In genomic region chr1:57361516-57361915, GRCh38 we compare ENCODE assay signal across 28 cellular contexts.
"Had no signal": no experiment of that assay in that cellular context is flagged by ENCODE, and none has a peak within 500 bp of the region (broad histone marks: within the 10 kb centered on the region; RNA-seq: fewer than 3 reads in every experiment).

No MANE protein-coding gene starts in this region.

- H3K27me3 Mint-ChIP-seq: dendritic cell treated with granulocyte-macrophage colony-stimulating factor and Interleukin-4, amounts not matched to agents 40 ng/mL and 50 ng/mL, for 4 days; naive B cell had no signal

- H3K36me3 Mint-ChIP-seq: immature natural killer cell; naive B cell; naive thymus-derived CD8-positive, alpha-beta T cell had no signal

- DNase-seq: colonic mucosa; cortex of kidney; effector CD8-positive, alpha-beta T cell; effector memory CD8-positive, alpha-beta T cell; endodermal cell; erythroblast; esophagus squamous epithelium; foreskin keratinocyte; heart left ventricle; hypothalamus; immature natural killer cell; islet precursor cell; kidney; kidney glomerular epithelial cell; left colon; left ventricle myocardium superior; lower lobe of right lung; mesenchymal stem cell; mucosa of descending colon; naive B cell; naive thymus-derived CD8-positive, alpha-beta T cell had no signal

- H3K27me3 ChIP-seq: colonic mucosa, foreskin keratinocyte, gastroesophageal sphincter, heart left ventricle, hepatocyte had no signal

- H3K4me1 Mint-ChIP-seq: immature natural killer cell; naive B cell; naive thymus-derived CD8-positive, alpha-beta T cell had no signal

- H3K4me2 ChIP-seq: hepatocyte had no signal

- H3K4me3 Mint-ChIP-seq: dendritic cell treated with granulocyte-macrophage colony-stimulating factor and Interleukin-4, amounts not matched to agents 40 ng/mL and 50 ng/mL, for 4 days; effector memory CD8-positive, alpha-beta T cell; endodermal cell; immature natural killer cell; mesothelial cell of epicardium; naive B cell; naive thymus-derived CD8-positive, alpha-beta T cell had no signal

- H3K9me3 ChIP-seq: colonic mucosa, lower lobe of right lung, mucosa of descending colon had no signal

- H3K36me3 ChIP-seq: colonic mucosa, esophagus squamous epithelium, gastroesophageal sphincter, heart left ventricle, lower lobe of right lung had no signal

- H3K9me3 Mint-ChIP-seq: dendritic cell treated with granulocyte-macrophage colony-stimulating factor and Interleukin-4, amounts not matched to agents 40 ng/mL and 50 ng/mL, for 4 days; effector memory CD8-positive, alpha-beta T cell had no signal

- H3K27ac Mint-ChIP-seq: dendritic cell treated with granulocyte-macrophage colony-stimulating factor and Interleukin-4, amounts not matched to agents 40 ng/mL and 50 ng/mL, for 4 days; effector memory CD8-positive, alpha-beta T cell; endodermal cell; immature natural killer cell; mesothelial cell of epicardium; naive B cell; naive thymus-derived CD8-positive, alpha-beta T cell had no signal

- H2AFZ ChIP-seq: hepatocyte had no signal

- H3K4me3 ChIP-seq: colonic mucosa, esophagus squamous epithelium, gastroesophageal sphincter, heart left ventricle, hepatocyte, lower lobe of right lung, mucosa of descending colon had no signal

- H3K27ac ChIP-seq: colonic mucosa, epithelial cell of prostate, esophagus squamous epithelium, foreskin keratinocyte, gastroesophageal sphincter, hepatocyte, lower lobe of right lung had no signal

- ATAC-seq: effector memory CD8-positive, alpha-beta T cell; esophagus mucosa; foreskin keratinocyte; gastroesophageal sphincter; heart left ventricle; left colon; left lobe of liver; lower lobe of right lung; mucosa of descending colon; naive thymus-derived CD8-positive, alpha-beta T cell had no signal
